ENCODE assay signal across 24 cellular contexts in genomic region chr3:78878789-78879515, GRCh38.
"Had no signal": no experiment of that assay in that cellular context is flagged by ENCODE, and none has a peak within 500 bp of the region (broad histone marks: within the 10 kb centered on the region; RNA-seq: fewer than 3 reads in every experiment).

No MANE protein-coding gene starts in this region.

- H3K27ac Mint-ChIP-seq: memory B cell; naive B cell; T-helper 1 cell treated with Interleukin-12 subunit alpha and Interleukin-12 subunit beta and Interleukin-4 antibody, amounts not matched to agents 30 μg/mL and 1 μg/mL, for 36 hours had no signal

- DNase-seq: activated CD4-positive, alpha-beta T cell treated with anti-CD3 and anti-CD28 coated beads for 1 hour; activated CD8-positive, alpha-beta memory T cell treated with anti-CD3 and anti-CD28 coated beads for 24 hours; activated CD8-positive, alpha-beta memory T cell treated with anti-CD3 and anti-CD28 coated beads, Interleukin-2, amount 50 U/mL, for 48 hours; activated effector memory CD4-positive, alpha-beta T cell treated with anti-CD3 and anti-CD28 coated beads, Interleukin-2, amount 50 U/mL, for 16 hours; activated naive CD4-positive, alpha-beta T cell treated with anti-CD3 and anti-CD28 coated beads, Interleukin-2, amount 50 U/mL, for 16 hours; activated T-cell treated with anti-CD3 and anti-CD28 coated beads, Interleukin-2, amount 50 U/mL, for 48 hours; effector CD8-positive, alpha-beta T cell; heart right ventricle; mucosa of descending colon; naive B cell; sigmoid colon; stimulated activated CD4-positive, alpha-beta T cell treated with anti-CD3 and anti-CD28 coated beads, Interleukin-12 subunit alpha, Interleukin-12 subunit beta, amount 100 ng/mL, for 4 hours; stimulated activated CD4-positive, alpha-beta T cell treated with anti-CD3 and anti-CD28 coated beads, Interleukin-2, amount 100 ng/mL, for 24 hours; stimulated activated naive CD8-positive, alpha-beta T cell treated with anti-CD3 and anti-CD28 coated beads, Interleukin-15, Interleukin-2, amounts not matched to agents 100 U/mL and 50 U/mL, for 24 hours; transverse colon; uterus had no signal

- H3K4me1 ChIP-seq: breast epithelium, parathyroid adenoma, uterus had no signal

- H3K4me3 Mint-ChIP-seq: memory B cell; naive B cell; T-helper 1 cell treated with Interleukin-12 subunit alpha and Interleukin-12 subunit beta and Interleukin-4 antibody, amounts not matched to agents 30 μg/mL and 1 μg/mL, for 36 hours had no signal

- H3K4me1 Mint-ChIP-seq: memory B cell, naive B cell had no signal

- H3K9me3 ChIP-seq: ascending aorta, breast epithelium, esophagus muscularis mucosa, gastroesophageal sphincter, heart right ventricle, mucosa of descending colon, sigmoid colon, transverse colon, uterus had no signal

- H3K27me3 ChIP-seq: ascending aorta, breast epithelium, esophagus muscularis mucosa, gastroesophageal sphincter, heart right ventricle, sigmoid colon, transverse colon, uterus had no signal

- H3K27me3 Mint-ChIP-seq: memory B cell, naive B cell had no signal

- ATAC-seq: gastroesophageal sphincter; mucosa of descending colon; stimulated activated naive CD8-positive, alpha-beta T cell treated with anti-CD3 and anti-CD28 coated beads, Interleukin-15, Interleukin-2, amounts not matched to agents 100 U/mL and 50 U/mL, for 24 hours had no signal

- H3K36me3 ChIP-seq: ascending aorta, breast epithelium, esophagus muscularis mucosa, gastroesophageal sphincter, heart right ventricle, sigmoid colon, transverse colon, uterus had no signal

- H3K4me3 ChIP-seq: ascending aorta, breast epithelium, esophagus muscularis mucosa, gastroesophageal sphincter, heart right ventricle, mucosa of descending colon, sigmoid colon, transverse colon, uterus had no signal

- H3K9me3 Mint-ChIP-seq: memory B cell; T-helper 1 cell treated with Interleukin-12 subunit alpha and Interleukin-12 subunit beta and Interleukin-4 antibody, amounts not matched to agents 30 μg/mL and 1 μg/mL, for 36 hours had no signal

- H3K27ac ChIP-seq: breast epithelium, esophagus muscularis mucosa, gastroesophageal sphincter, parathyroid adenoma, transverse colon, uterus, VCaP had no signal

- H3K36me3 Mint-ChIP-seq: memory B cell, naive B cell had no signal
